In the genomic region with DNA sequence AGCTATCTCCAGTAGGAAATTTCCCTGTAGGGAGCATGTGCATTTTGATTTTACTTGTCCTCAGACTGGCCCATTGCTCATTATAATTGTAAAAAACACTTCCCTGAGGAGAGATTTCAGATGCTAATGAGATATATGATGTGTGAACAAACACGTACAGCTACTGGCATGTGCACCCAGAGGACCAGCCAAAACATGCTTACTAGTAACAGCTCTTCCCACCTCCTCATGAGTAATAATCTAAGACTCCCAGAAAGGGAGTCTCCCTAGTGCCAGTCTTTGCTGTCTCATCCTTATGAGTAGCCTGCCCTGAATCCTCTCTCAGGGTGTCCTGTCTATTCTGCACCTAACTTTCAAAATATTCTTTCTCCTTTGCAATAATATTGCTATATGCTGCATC, we compare ENCODE assay signal across 16 cellular contexts. TPM values are rescaled to one million over a fixed set of nuclear protein-coding genes. Genes with fewer than 3 reads are reported as not detected.
DNase-seq lines count a peak whose midpoint lies in the region; ATAC-seq, FAIRE-seq and TF ChIP-seq lines count a peak whose summit lies in the region.
"Had no signal": no experiment of that assay in that cellular context is flagged by ENCODE, and none has a peak within 500 bp of the region (broad histone marks: within the 10 kb centered on the region; RNA-seq: fewer than 3 reads in every experiment).

No MANE protein-coding gene starts in this region.

- H3K27me3 ChIP-seq in kidney epithelial cell (ENCODE audit: control insufficient read depth, insufficient read depth, low read length) = no peaks in the 10 kb centered on the region
- H3K27me3 ChIP-seq in tibial nerve = no peaks in the 10 kb centered on the region

- H3K4me3 ChIP-seq in kidney epithelial cell (ENCODE audit: low read depth, low read length) = no peak overlapping the region
- no peak overlapping the region for H3K4me3 ChIP-seq in tibial nerve
- H3K4me3 ChIP-seq: psoas muscle had no signal

- 45 to 48% methylated on average over 1 of the region's 1 CpG for WGBS in tibial nerve, 2 donors

- peak overlapping the region in 1 of 6 donors; percentile 26 for H3K27ac Mint-ChIP-seq in immature natural killer cell

- no peak for FAIRE-seq in HTR-8/SVneo (lab: Jason Lieb, UNC)

- TF ChIP-seq EP300 in tibial nerve (IDR thresholded peaks at IDR 0.05) = no peak

- no peak for TF ChIP-seq POLR2A in tibial nerve (IDR thresholded peaks at IDR 0.05)

- no peaks in the 10 kb centered on the region for H3K9me3 Mint-ChIP-seq in immature natural killer cell

- ATAC-seq in GM21737 (IDR thresholded peaks at IDR 0.05; ENCODE audit: unreplicated experiment) = no peak
- ATAC-seq: stimulated activated naive CD8-positive, alpha-beta T cell treated with anti-CD3 and anti-CD28 coated beads, Interleukin-15, Interleukin-2, amounts not matched to agents 100 U/mL and 50 U/mL, for 24 hours had no signal

- H3K36me3 Mint-ChIP-seq in immature natural killer cell = no peaks in the 10 kb centered on the region

- peak; percentile 18 for DNase-seq in AG08396 (ENCODE audit: low spot score)
- DNase-seq in HTR-8/SVneo (ENCODE audit: insufficient read length, low spot score) = peak; percentile 10
- DNase-seq in astrocyte of the hippocampus (ENCODE audit: low read depth, low spot score) = peak; percentile 68
- peak; percentile 38 for DNase-seq in kidney epithelial cell (ENCODE audit: low read depth)
- DNase-seq in immature natural killer cell = no peak
- no peak for DNase-seq in NCI-H187 treated with DMSO at 0.1 percent for 48 hours (lab: John Stamatoyannopoulos, UW)
- no peak for DNase-seq in tibial nerve (ENCODE audit: low spot score in 2 of 2)
- DNase-seq: amygdala; effector CD8-positive, alpha-beta T cell; mesendoderm; NCI-H1092; NCI-H510A treated with DMSO at 0.1 percent for 48 hours; psoas muscle; stimulated activated CD4-positive, alpha-beta T cell treated with anti-CD3 and anti-CD28 coated beads, Interleukin-2, amount 100 ng/mL, for 24 hours; stimulated activated naive CD8-positive, alpha-beta T cell treated with anti-CD3 and anti-CD28 coated beads, Interleukin-15, Interleukin-2, amounts not matched to agents 100 U/mL and 50 U/mL, for 24 hours had no signal

- no peaks in the 10 kb centered on the region for H3K4me1 ChIP-seq in tibial nerve
- H3K4me1 ChIP-seq: psoas muscle had no signal

- H3K27ac ChIP-seq in tibial nerve = no peak overlapping the region
- H3K27ac ChIP-seq: psoas muscle had no signal

- H3K4me3 Mint-ChIP-seq in immature natural killer cell = no peak overlapping the region

- H3K4me1 Mint-ChIP-seq in immature natural killer cell = peaks cover 2 to 11% of the 10 kb centered on the region in 2 donors

- peaks cover 6 to 17% (median 11%) of the 10 kb centered on the region in 3 donors for H3K27me3 Mint-ChIP-seq in immature natural killer cell (ENCODE audit: low read depth in 3 of 3)

- H3K36me3 ChIP-seq in kidney epithelial cell (ENCODE audit: control insufficient read depth, insufficient read depth, low read length) (no peaks in the 10 kb centered on the region), tibial nerve (no peaks in the 10 kb centered on the region)

- H3K9me3 ChIP-seq in tibial nerve = no peaks in the 10 kb centered on the region
- H3K9me3 ChIP-seq: psoas muscle had no signal

- TF ChIP-seq CTCF in kidney epithelial cell (IDR thresholded peaks at IDR 0.05; ENCODE audit: insufficient read depth, low read length, poor library complexity, severe bottlenecking) (no peak), tibial nerve (IDR thresholded peaks at IDR 0.05) (no peak)

RNA-seq across cellular contexts. Expression of a gene that starts 43.4 kb away (rescaled TPM):
- total RNA-seq in kidney epithelial cell (25.1 and 33.4 TPM in 2 replicates), tibial nerve (10 to 100 TPM in 3 of 4 donors, 1 to 10 TPM in 1; 9.9 to 16.7 (median 11.8) TPM)
- polyA plus RNA-seq in immature natural killer cell = 10 to 100 TPM; 11.5 to 13.8 (median 12.7) TPM

Comparison
In these comparisons a context has a peak if more than half of its experiments do, and no peak if none do; other contexts are left out.
1. DNase-seq: peak in AG08396 (single experiment), HTR-8/SVneo (single experiment), astrocyte of the hippocampus (single experiment) and kidney epithelial cell (single experiment); none in immature natural killer cell (0 of 3), NCI-H187 treated with DMSO at 0.1 percent for 48 hours (single experiment) and tibial nerve (0 of 2).